1 cellular context compared by ENCODE assay signal in the genomic region with DNA sequence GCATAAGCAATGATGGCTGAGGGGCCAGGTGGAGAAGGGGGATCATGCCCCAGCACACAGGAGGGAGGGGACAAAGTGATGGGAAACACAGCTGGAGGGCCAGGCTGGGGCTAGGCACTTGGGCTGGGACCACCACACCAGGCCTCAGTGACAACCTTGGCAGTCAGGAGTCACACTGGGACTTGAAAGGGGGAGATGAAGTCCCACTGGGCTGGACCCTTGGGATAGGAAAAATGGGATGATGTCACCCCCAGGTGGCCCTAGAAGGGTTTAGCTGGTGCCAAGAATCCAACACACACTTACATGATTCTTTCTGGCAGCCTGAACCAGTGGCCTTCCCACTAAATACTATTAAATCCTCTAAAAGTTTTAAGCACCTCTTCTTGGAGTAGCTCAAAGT.
TF ChIP-seq lines count a peak whose summit lies in the region.

No MANE protein-coding gene starts in this region.

TF ChIP-seq in GM23338, 12 proteins besides CTCF, POLR2A, EP300 and RAD21 (continued from another document):
- TF ChIP-seq, protein P1, sequence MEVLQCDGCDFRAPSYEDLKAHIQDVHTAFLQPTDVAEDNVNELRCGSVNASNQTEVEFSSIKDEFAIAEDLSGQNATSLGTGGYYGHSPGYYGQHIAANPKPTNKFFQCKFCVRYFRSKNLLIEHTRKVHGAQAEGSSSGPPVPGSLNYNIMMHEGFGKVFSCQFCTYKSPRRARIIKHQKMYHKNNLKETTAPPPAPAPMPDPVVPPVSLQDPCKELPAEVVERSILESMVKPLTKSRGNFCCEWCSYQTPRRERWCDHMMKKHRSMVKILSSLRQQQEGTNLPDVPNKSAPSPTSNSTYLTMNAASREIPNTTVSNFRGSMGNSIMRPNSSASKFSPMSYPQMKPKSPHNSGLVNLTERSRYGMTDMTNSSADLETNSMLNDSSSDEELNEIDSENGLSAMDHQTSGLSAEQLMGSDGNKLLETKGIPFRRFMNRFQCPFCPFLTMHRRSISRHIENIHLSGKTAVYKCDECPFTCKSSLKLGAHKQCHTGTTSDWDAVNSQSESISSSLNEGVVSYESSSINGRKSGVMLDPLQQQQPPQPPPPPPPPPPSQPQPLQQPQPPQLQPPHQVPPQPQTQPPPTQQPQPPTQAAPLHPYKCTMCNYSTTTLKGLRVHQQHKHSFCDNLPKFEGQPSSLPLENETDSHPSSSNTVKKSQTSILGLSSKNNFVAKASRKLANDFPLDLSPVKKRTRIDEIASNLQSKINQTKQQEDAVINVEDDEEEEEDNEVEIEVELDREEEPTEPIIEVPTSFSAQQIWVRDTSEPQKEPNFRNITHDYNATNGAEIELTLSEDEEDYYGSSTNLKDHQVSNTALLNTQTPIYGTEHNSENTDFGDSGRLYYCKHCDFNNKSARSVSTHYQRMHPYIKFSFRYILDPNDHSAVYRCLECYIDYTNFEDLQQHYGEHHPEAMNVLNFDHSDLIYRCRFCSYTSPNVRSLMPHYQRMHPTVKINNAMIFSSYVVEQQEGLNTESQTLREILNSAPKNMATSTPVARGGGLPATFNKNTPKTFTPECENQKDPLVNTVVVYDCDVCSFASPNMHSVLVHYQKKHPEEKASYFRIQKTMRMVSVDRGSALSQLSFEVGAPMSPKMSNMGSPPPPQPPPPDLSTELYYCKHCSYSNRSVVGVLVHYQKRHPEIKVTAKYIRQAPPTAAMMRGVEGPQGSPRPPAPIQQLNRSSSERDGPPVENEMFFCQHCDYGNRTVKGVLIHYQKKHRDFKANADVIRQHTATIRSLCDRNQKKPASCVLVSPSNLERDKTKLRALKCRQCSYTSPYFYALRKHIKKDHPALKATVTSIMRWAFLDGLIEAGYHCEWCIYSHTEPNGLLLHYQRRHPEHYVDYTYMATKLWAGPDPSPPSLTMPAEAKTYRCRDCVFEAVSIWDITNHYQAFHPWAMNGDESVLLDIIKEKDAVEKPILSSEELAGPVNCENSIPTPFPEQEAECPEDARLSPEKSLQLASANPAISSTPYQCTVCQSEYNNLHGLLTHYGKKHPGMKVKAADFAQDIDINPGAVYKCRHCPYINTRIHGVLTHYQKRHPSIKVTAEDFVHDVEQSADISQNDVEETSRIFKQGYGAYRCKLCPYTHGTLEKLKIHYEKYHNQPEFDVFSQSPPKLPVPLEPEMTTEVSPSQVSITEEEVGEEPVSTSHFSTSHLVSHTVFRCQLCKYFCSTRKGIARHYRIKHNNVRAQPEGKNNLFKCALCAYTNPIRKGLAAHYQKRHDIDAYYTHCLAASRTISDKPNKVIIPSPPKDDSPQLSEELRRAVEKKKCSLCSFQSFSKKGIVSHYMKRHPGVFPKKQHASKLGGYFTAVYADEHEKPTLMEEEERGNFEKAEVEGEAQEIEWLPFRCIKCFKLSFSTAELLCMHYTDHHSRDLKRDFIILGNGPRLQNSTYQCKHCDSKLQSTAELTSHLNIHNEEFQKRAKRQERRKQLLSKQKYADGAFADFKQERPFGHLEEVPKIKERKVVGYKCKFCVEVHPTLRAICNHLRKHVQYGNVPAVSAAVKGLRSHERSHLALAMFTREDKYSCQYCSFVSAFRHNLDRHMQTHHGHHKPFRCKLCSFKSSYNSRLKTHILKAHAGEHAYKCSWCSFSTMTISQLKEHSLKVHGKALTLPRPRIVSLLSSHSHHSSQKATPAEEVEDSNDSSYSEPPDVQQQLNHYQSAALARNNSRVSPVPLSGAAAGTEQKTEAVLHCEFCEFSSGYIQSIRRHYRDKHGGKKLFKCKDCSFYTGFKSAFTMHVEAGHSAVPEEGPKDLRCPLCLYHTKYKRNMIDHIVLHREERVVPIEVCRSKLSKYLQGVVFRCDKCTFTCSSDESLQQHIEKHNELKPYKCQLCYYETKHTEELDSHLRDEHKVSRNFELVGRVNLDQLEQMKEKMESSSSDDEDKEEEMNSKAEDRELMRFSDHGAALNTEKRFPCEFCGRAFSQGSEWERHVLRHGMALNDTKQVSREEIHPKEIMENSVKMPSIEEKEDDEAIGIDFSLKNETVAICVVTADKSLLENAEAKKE (CRISPR knock-in tag; IDR thresholded peaks at IDR 0.05), result no peak
